Comparison of ENCODE assay signal across 11 cellular contexts in genomic region chr10:99766282-99766681, GRCh38. TPM values are rescaled to one million over a fixed set of nuclear protein-coding genes. Genes with fewer than 3 reads are reported as not detected.
A peak's percentile ranks its signal among the peaks of the same experiment; 100 is the strongest.
DNase-seq lines count a peak whose midpoint lies in the region; ATAC-seq and TF ChIP-seq lines count a peak whose summit lies in the region.
"Had no signal": no experiment of that assay in that cellular context is flagged by ENCODE, and none has a peak within 500 bp of the region (broad histone marks: within the 10 kb centered on the region; RNA-seq: fewer than 3 reads in every experiment).

No MANE protein-coding gene starts in this region.

- peak overlapping the region; percentile 18; the same call in 1 of the 2 replicates for H3K27ac ChIP-seq in Panc1 (ENCODE audit: low read length)
- H3K27ac ChIP-seq in neuronal stem cell (replicated peaks; ENCODE audit: low read length), result no peak overlapping the region
- H3K27ac ChIP-seq in right atrium auricular region, result no peak overlapping the region

- ATAC-seq in GM19395 (IDR thresholded peaks at IDR 0.05; ENCODE audit: unreplicated experiment), result peak; percentile 85
- peak; percentile 78 for ATAC-seq in HG02852 (IDR thresholded peaks at IDR 0.05; ENCODE audit: unreplicated experiment)
- ATAC-seq in Panc1, result no peak

- H2BK5ac ChIP-seq in neuronal stem cell (ENCODE audit: low read length), result no peak overlapping the region

- WGBS in neuronal stem cell (ENCODE audit: extremely low coverage in 2 of 2, insufficient read length in 2 of 2, insufficient replicate concordance in 1 of 2), 2 donors, result no CpG with 5 or more reads among the region's 9 CpGs

- H3K27me3 ChIP-seq in Panc1 (ENCODE audit: control insufficient read depth, insufficient read depth, low read length) (no peaks in the 10 kb centered on the region), neuronal stem cell (ENCODE audit: control insufficient read depth in 3 of 3, insufficient read depth in 3 of 3, low read depth in 1 of 3, low read length in 3 of 3) (no peaks in the 10 kb centered on the region), right atrium auricular region (no peaks in the 10 kb centered on the region)

- TF ChIP-seq CTCF in GM13976 (IDR thresholded peaks at IDR 0.05; ENCODE audit: borderline replicate concordance, control extremely low read depth, extremely low read depth, insufficient read depth, missing control alignments) (no peak), Panc1 (IDR thresholded peaks at IDR 0.05) (no peak), right atrium auricular region (IDR thresholded peaks at IDR 0.05) (no peak)

- BruUV-seq in Panc1 (replicated peaks; lab: Mats Ljungman, UMichigan), result no TSS peak

- in situ Hi-C loops in GM13976 (cut with MboI; ENCODE audit: low sequenced_read_pairs, unreplicated experiment), result no loop called here
- in situ Hi-C loops in Panc1 (cut with HindIII; ENCODE audit: low pct_unique_long_range_greater_than_20kb, low sequenced_read_pairs), result no loop called here

- no peak overlapping the region for H3K4ac ChIP-seq in neuronal stem cell (ENCODE audit: low read length)

- no peak overlapping the region for H2AK5ac ChIP-seq in neuronal stem cell (ENCODE audit: low read depth, low read length)

- intact Hi-C loops in Panc1 (cut with micrococcal nuclease; ENCODE audit: unreplicated experiment), result no loop called here

- H3K23ac ChIP-seq in neuronal stem cell (ENCODE audit: low read depth, low read length, poor library complexity), result no peak overlapping the region

- no peaks in the 10 kb centered on the region for H3K79me1 ChIP-seq in neuronal stem cell (ENCODE audit: low read depth, low read length)

- no peak overlapping the region for H3K4me3 ChIP-seq in Panc1 (ENCODE audit: low read depth in 2 of 2, low read length in 2 of 2)
- no peak overlapping the region for H3K4me3 ChIP-seq in neuronal stem cell (ENCODE audit: low read length in 2 of 2)
- no peak overlapping the region for H3K4me3 ChIP-seq in right atrium auricular region

- no peak overlapping the region for H2BK12ac ChIP-seq in neuronal stem cell (ENCODE audit: low read length)

- H3K9me3 ChIP-seq in Panc1 (ENCODE audit: control insufficient read depth, insufficient read depth, low read depth, low read length) (no peaks in the 10 kb centered on the region), neuronal stem cell (replicated peaks in 1 of 2; ENCODE audit: control insufficient read depth in 2 of 2, insufficient read depth in 1 of 2, low read depth in 1 of 2, low read length in 2 of 2) (no peaks in the 10 kb centered on the region), right atrium auricular region (no peaks in the 10 kb centered on the region)

- H3K4me1 ChIP-seq in Panc1 (ENCODE audit: control insufficient read depth, insufficient read depth, low read length) (no peaks in the 10 kb centered on the region; the same call in 1 of the 2 replicates), neuronal stem cell (ENCODE audit: control insufficient read depth in 2 of 2, insufficient read depth in 1 of 2, low read depth in 1 of 2, low read length in 2 of 2) (no peaks in the 10 kb centered on the region), right atrium auricular region (no peaks in the 10 kb centered on the region)

- H3K36me3 ChIP-seq in Panc1 (ENCODE audit: control insufficient read depth, insufficient read depth, low read length) (no peaks in the 10 kb centered on the region), neuronal stem cell (replicated peaks in 1 of 2; ENCODE audit: control insufficient read depth in 2 of 2, insufficient read depth in 2 of 2, low read length in 2 of 2) (peaks cover 0 to 3% of the 10 kb centered on the region in 2 donors), right atrium auricular region (no peaks in the 10 kb centered on the region)

- no peak overlapping the region for H3K18ac ChIP-seq in neuronal stem cell (ENCODE audit: low read length)

- POLR2A ChIA-PET in Panc1 (lab: Charles Lee), result no interaction called here

- H3K14ac ChIP-seq in neuronal stem cell (ENCODE audit: low read length), result no peak overlapping the region

- H4K91ac ChIP-seq in neuronal stem cell (ENCODE audit: low read depth, low read length, poor library complexity), result no peak overlapping the region

- H3K4me2 ChIP-seq in neuronal stem cell (ENCODE audit: insufficient read depth, low read length, poor library complexity, severe bottlenecking), result no peak overlapping the region

- DNase-seq in GM13976 (ENCODE audit: low spot score), result peak; percentile 41
- DNase-seq in Panc1 (ENCODE audit: low read depth, low spot score), result no peak
- no peak for DNase-seq in neuronal stem cell (ENCODE audit: low spot score)
- DNase-seq in right atrium auricular region (ENCODE audit: low spot score), result no peak
- DNase-seq in NCI-H1694 treated with DMSO at 0.1 percent for 48 hours (lab: John Stamatoyannopoulos, UW), result no peak
- no peak for DNase-seq in DMS 273 (lab: John Stamatoyannopoulos, UW; ENCODE audit: unreplicated experiment)
- DNase-seq: activated CD4-positive, alpha-beta T cell treated with anti-CD3 and anti-CD28 coated beads, Interleukin-2, amount 10 ng/mL, durations not matched to agents 7 days and 5 days; hypothalamus; stimulated activated CD8-positive, alpha-beta memory T cell treated with anti-CD3 and anti-CD28 coated beads, Interleukin-4, amount 100 ng/mL, for 48 hours had no signal

- no peak overlapping the region for H2BK15ac ChIP-seq in neuronal stem cell (ENCODE audit: low read length)

- CTCF ChIA-PET in Panc1 (lab: Charles Lee), result no interaction called here

- H2BK120ac ChIP-seq in neuronal stem cell (ENCODE audit: low read depth, low read length), result no peak overlapping the region

- H2AFZ ChIP-seq in neuronal stem cell (ENCODE audit: low read length), result no peak overlapping the region

- H4K8ac ChIP-seq in neuronal stem cell (ENCODE audit: low read depth, low read length), result no peak overlapping the region

- no peak overlapping the region for H3K9ac ChIP-seq in neuronal stem cell (ENCODE audit: low read depth, low read length, poor library complexity)

RNA-seq across cellular contexts. Expression of gene ABCC2, which starts 16.2 kb away (rescaled TPM):
- total RNA-seq in Panc1 (2021; ENCODE audit: unreplicated experiment) (6.5 TPM), right atrium auricular region (under 1 TPM; 0.15 to 0.28 TPM)
- 1.1 TPM for polyA plus RNA-seq in Panc1 (2012; ENCODE audit: insufficient read length)
- polyA plus RNA-seq in neuronal stem cell (2013, experiment 1 of 2), result 0.31 TPM
- 0.26 TPM for polyA plus RNA-seq in neuronal stem cell (2013, experiment 2 of 2)

RNA-seq across cellular contexts. Expression of gene CUTC, which starts 34.2 kb away (rescaled TPM):
- 37.0 TPM for total RNA-seq in Panc1 (2021; ENCODE audit: unreplicated experiment)
- 32.5 TPM for polyA plus RNA-seq in Panc1 (2012; ENCODE audit: insufficient read length)
- polyA plus RNA-seq in neuronal stem cell (2013, experiment 1 of 2), result 20.2 TPM
- polyA plus RNA-seq in neuronal stem cell (2013, experiment 2 of 2), result 20.4 TPM
- total RNA-seq in right atrium auricular region, result 10 to 100 TPM; 29.0 to 37.5 TPM

RNA-seq across cellular contexts. Expression of gene COX15, which starts 34.4 kb away (rescaled TPM):
- total RNA-seq in Panc1 (2021; ENCODE audit: unreplicated experiment) (62.9 TPM), right atrium auricular region (10 to 100 TPM; 18.4 to 26.4 TPM)
- 34.9 TPM for polyA plus RNA-seq in Panc1 (2012; ENCODE audit: insufficient read length)
- polyA plus RNA-seq in neuronal stem cell (2013, experiment 1 of 2), result 19.8 TPM
- polyA plus RNA-seq in neuronal stem cell (2013, experiment 2 of 2), result 20.1 TPM
